In genomic region chr18:73879328-73879727, GRCh38 we compare ENCODE assay signal across 14 cellular contexts.
DNase-seq lines count a peak whose midpoint lies in the region; ATAC-seq, FAIRE-seq and TF ChIP-seq lines count a peak whose summit lies in the region.
"Had no signal": no experiment of that assay in that cellular context is flagged by ENCODE, and none has a peak within 500 bp of the region (broad histone marks: within the 10 kb centered on the region; RNA-seq: fewer than 3 reads in every experiment).

No MANE protein-coding gene starts in this region.

- no peak for ATAC-seq in GM21447 (IDR thresholded peaks at IDR 0.05; ENCODE audit: unreplicated experiment)

- H3K4me3 ChIP-seq in SK-N-MC (no peak overlapping the region), astrocyte (ENCODE audit: insufficient read depth, low read depth, low read length) (no peak overlapping the region), prostate gland (no peak overlapping the region), spleen (no peak overlapping the region)
- H3K4me3 ChIP-seq: BLaER1 had no signal

- DNase-seq in EH (ENCODE audit: low read depth), result peak; percentile 51
- DNase-seq in SK-N-MC (ENCODE audit: low read depth, low spot score), result no peak
- DNase-seq in astrocyte (ENCODE audit: low read depth), result peak; percentile 17
- DNase-seq in mesothelial cell of epicardium (ENCODE audit: low spot score in 2 of 2, unreplicated experiment in 2 of 2), result no peak
- no peak for DNase-seq in prostate gland (ENCODE audit: low spot score)
- no peak for DNase-seq in spleen
- DNase-seq: 8988T, AML-193, DMS 273 treated with DMSO at 0.1 percent for 48 hours, HCEC 1CT had no signal

- no peak for FAIRE-seq in astrocyte (lab: Jason Lieb, UNC)
- FAIRE-seq: G401.6, GM12892 had no signal

- H3K27me3 ChIP-seq in astrocyte (ENCODE audit: insufficient read depth, low read length) (no peaks in the 10 kb centered on the region), prostate gland (replicated peaks; ENCODE audit: insufficient read depth) (no peaks in the 10 kb centered on the region), spleen (replicated peaks in 1 of 7) (no peaks in the 10 kb centered on the region)
- H3K27me3 ChIP-seq: BLaER1 had no signal

- no peak overlapping the region for H3K4me3 Mint-ChIP-seq in astrocyte (ENCODE audit: unreplicated experiment)
- H3K4me3 Mint-ChIP-seq in mesothelial cell of epicardium, result no peak overlapping the region

- H3K9me3 ChIP-seq in SK-N-MC (ENCODE audit: low read depth, low read length) (no peaks in the 10 kb centered on the region), astrocyte (ENCODE audit: insufficient read depth, low read depth, low read length) (no peaks in the 10 kb centered on the region), prostate gland (no peaks in the 10 kb centered on the region), spleen (no peaks in the 10 kb centered on the region)
- H3K9me3 ChIP-seq: BLaER1 had no signal

- intact Hi-C loops in prostate gland (cut with DNase I), result no loop called here
- intact Hi-C loops in spleen (cut with DNase I; ENCODE audit: low total_unique reads), result no loop called here

- H3K4me1 Mint-ChIP-seq in astrocyte (ENCODE audit: low read depth, unreplicated experiment) (peaks cover 29% of the 10 kb centered on the region), mesothelial cell of epicardium (peaks cover 8% of the 10 kb centered on the region)

- H3K9me3 Mint-ChIP-seq in astrocyte (ENCODE audit: unreplicated experiment), result peaks cover 4% of the 10 kb centered on the region
- peaks cover 11% of the 10 kb centered on the region for H3K9me3 Mint-ChIP-seq in mesothelial cell of epicardium

- H3K36me3 Mint-ChIP-seq in astrocyte (ENCODE audit: low read depth, unreplicated experiment), result no peaks in the 10 kb centered on the region
- H3K36me3 Mint-ChIP-seq in mesothelial cell of epicardium, result no peaks in the 10 kb centered on the region

- TF ChIP-seq POLR2A in prostate gland (IDR thresholded peaks at IDR 0.05) (no peak), spleen (IDR thresholded peaks at IDR 0.05) (no peak)

- H3K79me2 ChIP-seq in astrocyte (ENCODE audit: insufficient read depth, low read length), result no peaks in the 10 kb centered on the region

- H2AFZ ChIP-seq in astrocyte (ENCODE audit: low read depth, low read length), result no peak overlapping the region

- 33% methylated on average over 1 of the region's 1 CpG for WGBS in prostate gland
- 59 to 78% (median 74%) methylated on average over 1 of the region's 1 CpG for WGBS in spleen, 5 donors

- H3K4me2 ChIP-seq in astrocyte (ENCODE audit: low read length), result peak overlapping the region; percentile 55
- H3K4me2 ChIP-seq: BLaER1 had no signal

- peak overlapping the region; percentile 60 for H3K27ac Mint-ChIP-seq in astrocyte (ENCODE audit: unreplicated experiment)
- peak overlapping the region; percentile 2 for H3K27ac Mint-ChIP-seq in mesothelial cell of epicardium

- H3K27me3 Mint-ChIP-seq in astrocyte (ENCODE audit: low read depth, unreplicated experiment), result no peaks in the 10 kb centered on the region
- peaks cover 2% of the 10 kb centered on the region for H3K27me3 Mint-ChIP-seq in mesothelial cell of epicardium (ENCODE audit: low read depth)

- TF ChIP-seq CTCF in astrocyte (IDR thresholded peaks at IDR 0.05; ENCODE audit: insufficient read depth, low read depth, low read length) (no peak), mesothelial cell of epicardium (IDR thresholded peaks at IDR 0.05; ENCODE audit: unreplicated experiment) (no peak), prostate gland (IDR thresholded peaks at IDR 0.05) (no peak), spleen (IDR thresholded peaks at IDR 0.05 in 8 of 11, conservative IDR thresholded peaks at IDR 0.05 in 3 of 11) (no peak)

- H3K9ac ChIP-seq in SK-N-MC (ENCODE audit: insufficient read length) (no peak overlapping the region), astrocyte (ENCODE audit: low read length) (no peak overlapping the region)
- H3K9ac ChIP-seq: BLaER1 had no signal

- H3K4me1 ChIP-seq in astrocyte (ENCODE audit: insufficient read depth, low read length) (peaks cover 16% of the 10 kb centered on the region), prostate gland (replicated peaks) (no peaks in the 10 kb centered on the region), spleen (no peaks in the 10 kb centered on the region)

- no peaks in the 10 kb centered on the region for H3K36me3 ChIP-seq in SK-N-MC (ENCODE audit: insufficient read depth, low read length)
- H3K36me3 ChIP-seq in astrocyte (ENCODE audit: insufficient read depth, low read length), result no peaks in the 10 kb centered on the region
- no peaks in the 10 kb centered on the region for H3K36me3 ChIP-seq in prostate gland
- no peaks in the 10 kb centered on the region for H3K36me3 ChIP-seq in spleen
- H3K36me3 ChIP-seq: BLaER1 had no signal

- H3K27ac ChIP-seq in SK-N-MC (peak overlapping the region; percentile 19; the same call in 1 of the 2 replicates), astrocyte (ENCODE audit: low read depth, low read length) (peak overlapping the region; percentile 44), prostate gland (no peak overlapping the region), spleen (no peak overlapping the region)
- H3K27ac ChIP-seq: BLaER1 had no signal

- no peaks in the 10 kb centered on the region for H4K20me1 ChIP-seq in astrocyte (ENCODE audit: insufficient read depth, low read length)
- H4K20me1 ChIP-seq: BLaER1 had no signal

Comparison
In these comparisons a context has a peak if more than half of its experiments do, and no peak if none do; other contexts are left out.
1. DNase-seq: peak in EH (single experiment) and astrocyte (single experiment); none in SK-N-MC (single experiment), mesothelial cell of epicardium (0 of 2), prostate gland (single experiment) and spleen (single experiment).
2. H3K27ac ChIP-seq: peak in SK-N-MC (single experiment) and astrocyte (single experiment); none in prostate gland (0 of 2) and spleen (0 of 8).